ENCODE assay signal across 12 cellular contexts in genomic region chr19:46628970-46629369, GRCh38. TPM values are rescaled to one million over a fixed set of nuclear protein-coding genes. Genes with fewer than 3 reads are reported as not detected.
"Had no signal": no experiment of that assay in that cellular context is flagged by ENCODE, and none has a peak within 500 bp of the region (broad histone marks: within the 10 kb centered on the region; RNA-seq: fewer than 3 reads in every experiment).

No MANE protein-coding gene starts in this region.

RNA-seq across cellular contexts. Expression of gene PTGIR, which starts 4.1 kb away (rescaled TPM):
- total RNA-seq: dermis blood vessel endothelial cell, progenitor cell of endocrine pancreas, SK-MEL-5 had no signal

RNA-seq across cellular contexts. Expression of gene GNG8, which starts 7.0 kb away (rescaled TPM):
- total RNA-seq: dermis blood vessel endothelial cell; esophagus mucosa; kidney; lower lobe of right lung; mesenteric fat pad; naive thymus-derived CD8-positive, alpha-beta T cell; osteocyte; progenitor cell of endocrine pancreas; sigmoid colon; SK-MEL-5; smooth muscle cell; upper lobe of right lung had no signal
